Comparison of ENCODE assay signal across 9 cellular contexts in the genomic region with DNA sequence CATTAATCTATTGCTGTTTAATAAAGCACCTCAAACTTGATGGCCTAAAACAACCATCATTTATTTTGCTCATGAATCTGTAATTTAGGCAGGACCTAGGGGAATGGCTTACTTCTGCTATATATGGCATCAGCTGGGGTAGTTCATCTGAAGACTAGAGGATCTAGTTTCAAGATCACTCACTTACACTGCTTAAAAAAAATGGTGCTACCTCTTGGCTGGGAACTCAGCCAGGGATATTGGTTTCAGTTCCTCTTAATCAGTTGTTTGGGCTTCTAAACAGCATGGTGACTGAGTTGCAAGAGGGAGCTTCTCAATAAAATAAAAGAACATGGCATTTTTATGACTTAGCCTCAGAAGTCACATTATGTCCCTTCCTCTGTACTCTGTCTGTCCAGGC.
DNase-seq lines count a peak whose midpoint lies in the region; ATAC-seq and TF ChIP-seq lines count a peak whose summit lies in the region.
"Had no signal": no experiment of that assay in that cellular context is flagged by ENCODE, and none has a peak within 500 bp of the region (broad histone marks: within the 10 kb centered on the region; RNA-seq: fewer than 3 reads in every experiment).

No MANE protein-coding gene starts in this region.

- H3K9me3 ChIP-seq in right atrium auricular region = no peaks in the 10 kb centered on the region

- no peaks in the 10 kb centered on the region for H3K36me3 ChIP-seq in right atrium auricular region

- no peaks in the 10 kb centered on the region for H3K27me3 ChIP-seq in right atrium auricular region

- ATAC-seq in Right ventricle myocardium superior (ENCODE audit: poor library complexity) = peak; percentile 56
- peak; percentile 99 for ATAC-seq in HG03060 (IDR thresholded peaks at IDR 0.05; ENCODE audit: low read depth, unreplicated experiment)

- H3K27ac ChIP-seq in right atrium auricular region = no peak overlapping the region

- DNase-seq in Right ventricle myocardium superior (no peak), right atrium auricular region (ENCODE audit: low spot score) (no peak), NCI-H524 treated with DMSO at 0.1 percent for 48 hours (lab: John Stamatoyannopoulos, UW) (peak; percentile 82), medulla oblongata (ENCODE audit: extremely low spot score) (peak; percentile 80), cerebellar cortex (ENCODE audit: low spot score) (no peak), activated gamma-delta T cell treated with Interleukin-2 at 50 U/mL for 16 hours (no peak)
- DNase-seq in stimulated activated CD4-positive, alpha-beta T cell treated with anti-CD3 and anti-CD28 coated beads, Interleukin-4, amount 100 ng/mL, for 1 hour = no peak
- DNase-seq: CD4-positive, CD25-positive, alpha-beta regulatory T cell had no signal

- no peak for TF ChIP-seq CTCF in right atrium auricular region (IDR thresholded peaks at IDR 0.05)

- H3K4me3 ChIP-seq in right atrium auricular region = no peak overlapping the region

- intact Hi-C loops in Right ventricle myocardium superior (cut with DNase I) = no loop called here

- no peaks in the 10 kb centered on the region for H3K4me1 ChIP-seq in right atrium auricular region

Comparison
In these comparisons a context has a peak if more than half of its experiments do, and no peak if none do; other contexts are left out.
1. DNase-seq: peak in NCI-H524 treated with DMSO at 0.1 percent for 48 hours (single experiment) and medulla oblongata (single experiment); none in Right ventricle myocardium superior (single experiment), right atrium auricular region (single experiment), cerebellar cortex (single experiment), activated gamma-delta T cell treated with Interleukin-2 at 50 U/mL for 16 hours (single experiment) and stimulated activated CD4-positive, alpha-beta T cell treated with anti-CD3 and anti-CD28 coated beads, Interleukin-4, amount 100 ng/mL, for 1 hour (single experiment).